ENCODE assay signal across 8 cellular contexts in genomic region chr6:158475344-158476302, GRCh38.
DNase-seq lines count a peak whose midpoint lies in the region; ATAC-seq, FAIRE-seq and TF ChIP-seq lines count a peak whose summit lies in the region.

No MANE protein-coding gene starts in this region.

- H3K4me1 ChIP-seq in body of pancreas (peaks cover 16% of the 10 kb centered on the region), pancreas (peaks cover 4 to 10% (median 6%) of the 10 kb centered on the region in 3 donors)

- 43 to 45% methylated on average over 15 of the region's 15 CpGs for WGBS in body of pancreas, 2 donors
- WGBS in pancreas, 2 donors, result 42 to 43% methylated on average over 15 of the region's 15 CpGs

- H3K9me3 ChIP-seq in body of pancreas, result no peaks in the 10 kb centered on the region
- H3K9me3 ChIP-seq in pancreas, result no peaks in the 10 kb centered on the region

- TF ChIP-seq CTCF in body of pancreas (IDR thresholded peaks at IDR 0.05), result no peak
- TF ChIP-seq CTCF in pancreas (IDR thresholded peaks at IDR 0.05), result no peak

- no peaks in the 10 kb centered on the region for H3K27me3 ChIP-seq in body of pancreas
- no peaks in the 10 kb centered on the region for H3K27me3 ChIP-seq in pancreas

- H3K4me3 ChIP-seq in body of pancreas (no peak overlapping the region), pancreas (no peak overlapping the region)

- no peak for TF ChIP-seq POLR2A in body of pancreas (IDR thresholded peaks at IDR 0.05)

- intact Hi-C loops in body of pancreas (cut with DNase I), result no loop called here
- intact Hi-C loops in pancreas (cut with DNase I), result no loop called here

- peak overlapping the region; percentile 47 to 61 (median 56) for H3K27ac ChIP-seq in body of pancreas
- H3K27ac ChIP-seq in pancreas, result peak overlapping the region; percentile 24 to 45 (median 41)

- FAIRE-seq in pancreas (lab: Jason Lieb, UNC), result no peak

- H3K36me3 ChIP-seq in body of pancreas (replicated peaks in 1 of 2; ENCODE audit: insufficient read depth in 1 of 2, low read depth in 2 of 2) (no peaks in the 10 kb centered on the region), pancreas (peaks cover 0 to 11% (median 0%) of the 10 kb centered on the region in 3 donors)

- DNase-seq in AG20443 (ENCODE audit: low spot score), result peak; percentile 75
- peak; percentile 85 for DNase-seq in NCI-H2029 treated with DMSO at 0.1 percent for 48 hours (lab: John Stamatoyannopoulos, UW)
- DNase-seq in body of pancreas, result peak; percentile 41 to 66 (median 66)
- peak in 4 of 6 donors; percentile 35 to 67 (median 48) for DNase-seq in pancreas
- DNase-seq in activated effector memory CD4-positive, alpha-beta T cell treated with anti-CD3 and anti-CD28 coated beads, Interleukin-2, amount 50 U/mL, for 16 hours, result no peak
- DNase-seq in SIG-M5 treated with dmso at 0.1 percent for 504 hours (lab: John Stamatoyannopoulos, UW; ENCODE audit: unreplicated experiment), result no peak

- ATAC-seq in GM18909 (IDR thresholded peaks at IDR 0.05; ENCODE audit: poor library complexity, unreplicated experiment), result peak; percentile 83
- peak; percentile 86 for ATAC-seq in HG02981 (IDR thresholded peaks at IDR 0.05; ENCODE audit: unreplicated experiment)
- peak; percentile 86 for ATAC-seq in body of pancreas
- ATAC-seq in pancreas, result peak; percentile 87 to 96 (median 94)

Comparison
In these comparisons a context has a peak if more than half of its experiments do, and no peak if none do; other contexts are left out.
1. DNase-seq: peak in AG20443 (single experiment), NCI-H2029 treated with DMSO at 0.1 percent for 48 hours (single experiment), body of pancreas (4 of 4) and pancreas (4 of 6); none in activated effector memory CD4-positive, alpha-beta T cell treated with anti-CD3 and anti-CD28 coated beads, Interleukin-2, amount 50 U/mL, for 16 hours (single experiment) and SIG-M5 treated with dmso at 0.1 percent for 504 hours (single experiment).
2. Peak in every context shown above with its lines, with median percentiles within 50 percentile points of each other: ATAC-seq.